In the genomic region with DNA sequence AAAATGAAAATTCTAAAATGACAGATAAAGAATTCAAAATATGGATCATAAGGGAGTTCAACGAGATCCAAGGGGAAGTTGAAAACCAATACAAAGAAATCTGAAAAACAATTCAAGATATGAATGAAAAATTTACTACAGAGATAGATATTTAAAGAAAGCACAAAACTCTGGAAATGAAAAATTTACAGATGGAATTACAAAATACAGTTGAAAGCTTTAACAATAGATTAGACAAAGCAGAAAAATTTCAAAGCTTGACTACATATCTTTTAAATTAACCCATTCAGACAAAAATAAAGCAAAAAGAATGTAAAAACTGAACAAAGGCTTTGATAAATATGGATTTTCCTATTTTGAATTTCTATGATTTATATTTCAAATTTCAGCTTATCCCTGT, we compare ENCODE assay signal across 24 cellular contexts.
A peak's percentile ranks its signal among the peaks of the same experiment; 100 is the strongest.
DNase-seq lines count a peak whose midpoint lies in the region; ATAC-seq, FAIRE-seq and TF ChIP-seq lines count a peak whose summit lies in the region.
"Had no signal": no experiment of that assay in that cellular context is flagged by ENCODE, and none has a peak within 500 bp of the region (broad histone marks: within the 10 kb centered on the region; RNA-seq: fewer than 3 reads in every experiment).

No MANE protein-coding gene starts in this region.

- H3K9me3 ChIP-seq in HepG2 (ENCODE audit: low read length) (peaks cover 18% of the 10 kb centered on the region; the same call in 1 of the 2 replicates), right lobe of liver (no peaks in the 10 kb centered on the region), OCI-LY7 (ENCODE audit: low read length) (peaks cover 18% of the 10 kb centered on the region), endodermal cell (ENCODE audit: control insufficient read depth, low read length) (peaks cover 24% of the 10 kb centered on the region)
- H3K9me3 ChIP-seq: BE2C had no signal

- H3K4me3 Mint-ChIP-seq in endodermal cell = no peak overlapping the region
- H3K4me3 Mint-ChIP-seq in activated CD4-positive, alpha-beta memory T cell treated with anti-CD3 and anti-CD28 coated beads for 36 hours = no peak overlapping the region
- H3K4me3 Mint-ChIP-seq: CD8-positive, alpha-beta memory T cell; GM23338; HFFc6 had no signal

- H2AFZ ChIP-seq in HepG2 (ENCODE audit: low read length) = no peak overlapping the region
- H2AFZ ChIP-seq in OCI-LY7 (ENCODE audit: low read length) = no peak overlapping the region
- H2AFZ ChIP-seq: GM23338 had no signal

- BruUV-seq in HepG2 (replicated peaks; lab: Mats Ljungman, UMichigan) = no TSS peak
- BruUV-seq in OCI-LY7 (replicated peaks; lab: Mats Ljungman, UMichigan) = no TSS peak

- H3K4me3 ChIP-seq in HepG2 (replicated peaks in 1 of 3; ENCODE audit: insufficient read depth in 1 of 3, low read depth in 2 of 3, low read length in 3 of 3) (no peak overlapping the region), right lobe of liver (no peak overlapping the region), OCI-LY7 (ENCODE audit: low read depth, low read length, poor library complexity, severe bottlenecking) (no peak overlapping the region), endodermal cell (ENCODE audit: low read length) (peak overlapping the region; percentile 56)
- H3K4me3 ChIP-seq: GM23338 had no signal

- in situ Hi-C loops in HepG2 (cut with HindIII; ENCODE audit: extremely low pct_ligation_motif_present, low pct_unique_long_range_greater_than_20kb) = no loop called here

- H3K27ac Mint-ChIP-seq in endodermal cell = no peak overlapping the region
- no peak overlapping the region for H3K27ac Mint-ChIP-seq in activated CD4-positive, alpha-beta memory T cell treated with anti-CD3 and anti-CD28 coated beads for 36 hours
- H3K27ac Mint-ChIP-seq: CD4-positive, CD25-positive, alpha-beta regulatory T cell; CD8-positive, alpha-beta memory T cell; GM23338; HFFc6 had no signal

- 0% methylated on average over 1 of the region's 1 CpG for WGBS in HepG2 (ENCODE audit: low lambda C conversion rate)
- WGBS in right lobe of liver (ENCODE audit: insufficient coverage, low coverage, low lambda C conversion rate, missing lambda C conversion rate) = 75% methylated on average over 1 of the region's 1 CpG
- WGBS in endodermal cell (ENCODE audit: insufficient coverage in 1 of 2, insufficient read length in 1 of 2), 2 experiments = 100% methylated on average over 1 of the region's 1 CpG; no CpG with 5 or more reads in 1 of the 2 experiments

- CTCF ChIA-PET in HepG2 (lab: Yijun Ruan, JAX; ENCODE audit: low intra/inter-chr PET ratio, low total read pairs) = no interaction called here
- CTCF ChIA-PET in OCI-LY7 (lab: Charles Lee; ENCODE audit: unreplicated experiment) = no interaction called here
- CTCF ChIA-PET in activated CD4-positive, alpha-beta memory T cell treated with anti-CD3 and anti-CD28 coated beads for 36 hours (lab: Charles Lee) = no interaction called here

- peaks cover 3% of the 10 kb centered on the region for H3K4me1 Mint-ChIP-seq in endodermal cell
- no peaks in the 10 kb centered on the region for H3K4me1 Mint-ChIP-seq in activated CD4-positive, alpha-beta memory T cell treated with anti-CD3 and anti-CD28 coated beads for 36 hours (ENCODE audit: low read depth)
- H3K4me1 Mint-ChIP-seq: CD8-positive, alpha-beta memory T cell; GM23338 had no signal

- no peak for FAIRE-seq in HepG2 (lab: Jason Lieb, UNC)
- FAIRE-seq: D721Med, GM12891, GM19239, H54 had no signal

- intact Hi-C loops in HepG2 (cut with micrococcal nuclease; ENCODE audit: unreplicated experiment) (no loop called here), right lobe of liver (cut with DNase I) (no loop called here), OCI-LY7 (cut with micrococcal nuclease; ENCODE audit: unreplicated experiment) (no loop called here)
- intact Hi-C loops in activated CD4-positive, alpha-beta memory T cell treated with anti-CD3 and anti-CD28 coated beads for 36 hours (cut with micrococcal nuclease) = no loop called here

- no peak for TF ChIP-seq RAD21 in HepG2 (CRISPR knock-in tag; IDR thresholded peaks at IDR 0.05)

- H3K4me2 ChIP-seq in HepG2 (ENCODE audit: low read depth, low read length) (no peak overlapping the region), OCI-LY7 (ENCODE audit: low read length) (no peak overlapping the region)
- H3K4me2 ChIP-seq: GM23338 had no signal

- no peak for TF ChIP-seq POLR2A in HepG2 (IDR thresholded peaks at IDR 0.05; ENCODE audit: insufficient read depth in 1 of 2, low read depth in 2 of 2, low read length in 2 of 2)
- no peak for TF ChIP-seq POLR2A in right lobe of liver (IDR thresholded peaks at IDR 0.05)

- H3K36me3 Mint-ChIP-seq in endodermal cell (ENCODE audit: low read depth) = no peaks in the 10 kb centered on the region
- H3K36me3 Mint-ChIP-seq in activated CD4-positive, alpha-beta memory T cell treated with anti-CD3 and anti-CD28 coated beads for 36 hours = peaks cover 32% of the 10 kb centered on the region

- no peaks in the 10 kb centered on the region for H3K79me2 ChIP-seq in HepG2 (ENCODE audit: insufficient read depth, low read length)
- H3K79me2 ChIP-seq in OCI-LY7 (ENCODE audit: insufficient read depth, low read depth, low read length) = no peaks in the 10 kb centered on the region

- H3K27ac ChIP-seq in HepG2 (ENCODE audit: extremely low read length, insufficient read depth, low read length) (no peak overlapping the region), right lobe of liver (no peak overlapping the region), OCI-LY7 (ENCODE audit: low read depth, low read length, poor library complexity, severe bottlenecking) (no peak overlapping the region), endodermal cell (ENCODE audit: low read depth, low read length) (no peak overlapping the region), caudate nucleus (ENCODE audit: low read depth, low read length) (no peak overlapping the region)
- H3K27ac ChIP-seq: HL-60 had no signal

- H3K9me3 Mint-ChIP-seq in endodermal cell = peaks cover 2% of the 10 kb centered on the region
- peaks cover 35% of the 10 kb centered on the region for H3K9me3 Mint-ChIP-seq in activated CD4-positive, alpha-beta memory T cell treated with anti-CD3 and anti-CD28 coated beads for 36 hours

- ATAC-seq in HepG2 (no peak), right lobe of liver (no peak)
- ATAC-seq: GM23338 had no signal

- H3K9me2 ChIP-seq in OCI-LY7 (ENCODE audit: insufficient read depth, low read length) = no peaks in the 10 kb centered on the region

- H3K36me3 ChIP-seq in HepG2 (replicated peaks in 1 of 2; ENCODE audit: control insufficient read depth in 1 of 2, insufficient read depth in 2 of 2, low read length in 2 of 2) (no peaks in the 10 kb centered on the region), right lobe of liver (no peaks in the 10 kb centered on the region), OCI-LY7 (ENCODE audit: insufficient read depth, low read length) (no peaks in the 10 kb centered on the region), endodermal cell (ENCODE audit: control insufficient read depth, insufficient read depth, low read length) (no peaks in the 10 kb centered on the region)
- H3K36me3 ChIP-seq: BE2C had no signal

- no peak overlapping the region for H3K9ac ChIP-seq in HepG2 (ENCODE audit: insufficient read depth, low read depth, low read length)
- H3K9ac ChIP-seq in endodermal cell (ENCODE audit: extremely low read depth, low read length, poor library complexity, severe bottlenecking) = no peak overlapping the region

- no peaks in the 10 kb centered on the region; a peak in 1 of 5 replicates for H3K27me3 ChIP-seq in HepG2 (ENCODE audit: control insufficient read depth in 1 of 2, insufficient read depth in 2 of 2, low read length in 2 of 2)
- no peaks in the 10 kb centered on the region for H3K27me3 ChIP-seq in right lobe of liver
- H3K27me3 ChIP-seq in endodermal cell (ENCODE audit: control insufficient read depth, insufficient read depth, low read length, poor library complexity, severe bottlenecking) = no peaks in the 10 kb centered on the region
- H3K27me3 ChIP-seq: BE2C had no signal

- TF ChIP-seq EP300 in HepG2 (IDR thresholded peaks at IDR 0.05; ENCODE audit: low read depth in 2 of 2, low read length in 2 of 2) (no peak), HepG2 (CRISPR knock-in tag; IDR thresholded peaks at IDR 0.05; ENCODE audit: borderline replicate concordance) (no peak)

- TF ChIP-seq CTCF in HepG2 (CRISPR knock-in tag; IDR thresholded peaks at IDR 0.05) (no peak), right lobe of liver (IDR thresholded peaks at IDR 0.05) (no peak), OCI-LY7 (conservative IDR thresholded peaks at IDR 0.05; ENCODE audit: low read length) (no peak), endodermal cell (conservative IDR thresholded peaks at IDR 0.05) (no peak)

- no peak for DNase-seq in HepG2 (ENCODE audit: low spot score)
- DNase-seq in right lobe of liver = no peak
- peak; percentile 6 for DNase-seq in OCI-LY7 (ENCODE audit: low spot score)
- DNase-seq in endodermal cell = no peak
- DNase-seq in COLO829 (ENCODE audit: low spot score) = no peak
- DNase-seq in caudate nucleus (lab: John Stamatoyannopoulos, UW) = no peak
- DNase-seq in activated CD4-positive, alpha-beta memory T cell treated with anti-CD3 and anti-CD28 coated beads for 36 hours = no peak
- DNase-seq: ACHN; BE2C; C1 segment of cervical spinal cord; Caco-2; CD4-positive, CD25-positive, alpha-beta regulatory T cell; CD8-positive, alpha-beta memory T cell; DMS79 treated with DMSO at 0.1 percent for 48 hours; HCEC 1CT; HFFc6; IMR-90; KBM-7 had no signal

- H4K20me1 ChIP-seq in HepG2 (ENCODE audit: insufficient read depth, low read length) (no peaks in the 10 kb centered on the region), OCI-LY7 (ENCODE audit: insufficient read depth, low read length) (no peaks in the 10 kb centered on the region)

- no peaks in the 10 kb centered on the region for H3K27me3 Mint-ChIP-seq in endodermal cell (ENCODE audit: insufficient read depth)
- no peaks in the 10 kb centered on the region for H3K27me3 Mint-ChIP-seq in activated CD4-positive, alpha-beta memory T cell treated with anti-CD3 and anti-CD28 coated beads for 36 hours
- H3K27me3 Mint-ChIP-seq: CD4-positive, CD25-positive, alpha-beta regulatory T cell; CD8-positive, alpha-beta memory T cell had no signal

- POLR2A ChIA-PET in HepG2 (lab: Yijun Ruan, JAX) (no interaction called here), OCI-LY7 (lab: Charles Lee) (interaction anchor here (0.5 kb wide), 1 partner anchor 51 kb away, joined by 3 read pairs; no protein-coding TSS in a partner anchor)
- POLR2A ChIA-PET in activated CD4-positive, alpha-beta memory T cell treated with anti-CD3 and anti-CD28 coated beads for 36 hours (lab: Charles Lee) = interaction anchor here (0.7 kb wide), 1 partner anchor 213 kb away, joined by 3 read pairs; no protein-coding TSS in a partner anchor

- H3K4me1 ChIP-seq in HepG2 (ENCODE audit: insufficient read depth, low read length) = no peaks in the 10 kb centered on the region
- no peaks in the 10 kb centered on the region for H3K4me1 ChIP-seq in right lobe of liver
- H3K4me1 ChIP-seq in OCI-LY7 (ENCODE audit: insufficient read depth, low read length, poor library complexity, severe bottlenecking) = no peaks in the 10 kb centered on the region
- no peaks in the 10 kb centered on the region for H3K4me1 ChIP-seq in endodermal cell (ENCODE audit: control insufficient read depth, insufficient read depth, low read length)
- H3K4me1 ChIP-seq: BE2C, Caco-2 had no signal

TF ChIP-seq in HepG2, 621 proteins besides CTCF, POLR2A, EP300 and RAD21:
- TF ChIP-seq ZNF160 (CRISPR knock-in tag; IDR thresholded peaks at IDR 0.05) (peak; percentile 86; the same call in 1 of the 2 replicates), ZNF264 (CRISPR knock-in tag; IDR thresholded peaks at IDR 0.05) (no peak)
TF ChIP-seq in HepG2: peak in this region for 1.
